8 cellular contexts compared by ENCODE assay signal in genomic region chr6:7727150-7727950, GRCh38. TPM values are rescaled to one million over a fixed set of nuclear protein-coding genes. Genes with fewer than 3 reads are reported as not detected.
DNase-seq lines count a peak whose midpoint lies in the region; ATAC-seq and TF ChIP-seq lines count a peak whose summit lies in the region.

No MANE protein-coding gene starts in this region.

- no peaks in the 10 kb centered on the region for H3K9me3 Mint-ChIP-seq in activated naive CD8-positive, alpha-beta T cell (ENCODE audit: low read depth)

- H3K27ac ChIP-seq in suprapubic skin (no peak overlapping the region), adrenal gland (no peak overlapping the region)

- H3K4me3 ChIP-seq in suprapubic skin (peak overlapping the region; percentile 58), adrenal gland (peak overlapping the region in 1 of 4 donors; percentile 80)

- intact Hi-C loops in adrenal gland (cut with DNase I): loop anchor here (10.0 kb wide), 2 partner anchors 127 to 277 kb away; no protein-coding TSS in a partner anchor

- TF ChIP-seq CTCF in suprapubic skin (IDR thresholded peaks at IDR 0.05): no peak
- TF ChIP-seq CTCF in adrenal gland (IDR thresholded peaks at IDR 0.05): no peak

- no CpG with 5 or more reads among the region's 86 CpGs for WGBS in suprapubic skin
- WGBS in adrenal gland, 4 donors: 0 to 2% (median 1%) methylated on average over 10 to 86 of the region's 86 CpGs

- H3K4me3 Mint-ChIP-seq in activated naive CD8-positive, alpha-beta T cell: peak overlapping the region; percentile 65

- no peak overlapping the region for H3K27ac Mint-ChIP-seq in activated naive CD8-positive, alpha-beta T cell

- TF ChIP-seq EP300 in suprapubic skin (IDR thresholded peaks at IDR 0.05): no peak

- H3K4me1 ChIP-seq in suprapubic skin (peaks cover 45% of the 10 kb centered on the region), adrenal gland (replicated peaks in 1 of 2) (peaks cover 17 to 33% of the 10 kb centered on the region in 2 donors)

- DNase-seq in ELR (ENCODE audit: low read depth): peak; percentile 33
- DNase-seq in iris pigment epithelial cell (ENCODE audit: low read depth): peak; percentile 23
- DNase-seq in suprapubic skin (ENCODE audit: low spot score in 2 of 2): no peak
- no peak for DNase-seq in NCI-H2196 treated with DMSO at 0.1 percent for 48 hours (lab: John Stamatoyannopoulos, UW; ENCODE audit: unreplicated experiment)
- DNase-seq in adrenal gland: no peak

- H3K36me3 ChIP-seq in suprapubic skin: no peaks in the 10 kb centered on the region
- H3K36me3 ChIP-seq in adrenal gland (replicated peaks in 1 of 2): no peaks in the 10 kb centered on the region

- TF ChIP-seq POLR2A in suprapubic skin (IDR thresholded peaks at IDR 0.05): no peak
- no peak for TF ChIP-seq POLR2A in adrenal gland (IDR thresholded peaks at IDR 0.05)

- H3K4me1 Mint-ChIP-seq in activated naive CD8-positive, alpha-beta T cell (ENCODE audit: low read depth): peaks cover 19% of the 10 kb centered on the region

- H3K27me3 ChIP-seq in suprapubic skin: peaks cover 84% of the 10 kb centered on the region
- H3K27me3 ChIP-seq in adrenal gland: peaks cover 28% of the 10 kb centered on the region

- H3K27me3 Mint-ChIP-seq in activated naive CD8-positive, alpha-beta T cell: peaks cover 48% of the 10 kb centered on the region

- ATAC-seq in HG02642 (IDR thresholded peaks at IDR 0.05; ENCODE audit: poor library complexity, unreplicated experiment) (peak; percentile 9), HG03175 (IDR thresholded peaks at IDR 0.05; ENCODE audit: unreplicated experiment) (no peak)

- no peaks in the 10 kb centered on the region for H3K36me3 Mint-ChIP-seq in activated naive CD8-positive, alpha-beta T cell

- H3K9me3 ChIP-seq in suprapubic skin (no peaks in the 10 kb centered on the region), adrenal gland (replicated peaks in 1 of 3) (no peaks in the 10 kb centered on the region)

RNA-seq across cellular contexts. Expression of gene BMP6, which starts 1.5 kb away (rescaled TPM):
- total RNA-seq in suprapubic skin: 1 to 10 TPM; 1.8 to 7.4 (median 3.8) TPM
- total RNA-seq in adrenal gland: 1 to 10 TPM; 1.7 to 6.3 (median 4.5) TPM
- 1 to 10 TPM; 1.4 to 3.4 (median 2.6) TPM for polyA plus RNA-seq in adrenal gland

Comparison
In these comparisons a context has a peak if more than half of its experiments do, and no peak if none do; other contexts are left out.
1. DNase-seq: peak in ELR (single experiment) and iris pigment epithelial cell (single experiment); none in suprapubic skin (0 of 2), NCI-H2196 treated with DMSO at 0.1 percent for 48 hours (single experiment) and adrenal gland (0 of 7).